12 cellular contexts compared by ENCODE assay signal in genomic region chr18:34729740-34730338, GRCh38. TPM values are rescaled to one million over a fixed set of nuclear protein-coding genes. Genes with fewer than 3 reads are reported as not detected.
A peak's percentile ranks its signal among the peaks of the same experiment; 100 is the strongest.
DNase-seq lines count a peak whose midpoint lies in the region; ATAC-seq and TF ChIP-seq lines count a peak whose summit lies in the region.
"Had no signal": no experiment of that assay in that cellular context is flagged by ENCODE, and none has a peak within 500 bp of the region (broad histone marks: within the 10 kb centered on the region; RNA-seq: fewer than 3 reads in every experiment).

No MANE protein-coding gene starts in this region.

- 86 to 90% methylated on average over 2 of the region's 2 CpGs for WGBS in endodermal cell (ENCODE audit: insufficient coverage in 1 of 2, insufficient read length in 1 of 2), 2 experiments

- H3K9me3 ChIP-seq in endodermal cell (ENCODE audit: control insufficient read depth, low read length) (no peaks in the 10 kb centered on the region), vagina (no peaks in the 10 kb centered on the region)

- peaks cover 8% of the 10 kb centered on the region for H3K36me3 Mint-ChIP-seq in endodermal cell (ENCODE audit: low read depth)
- H3K36me3 Mint-ChIP-seq: activated naive CD8-positive, alpha-beta T cell treated with anti-CD3 and anti-CD28 coated beads for 36 hours had no signal

- DNase-seq in NAMALWA (ENCODE audit: low spot score) (peak; percentile 24), endodermal cell (no peak), midbrain (lab: John Stamatoyannopoulos, UW) (peak; percentile 26), vagina (ENCODE audit: extremely low spot score in 2 of 2) (no peak), NCI-H2081 (lab: John Stamatoyannopoulos, UW) (no peak)
- DNase-seq: activated naive CD8-positive, alpha-beta T cell treated with anti-CD3 and anti-CD28 coated beads for 36 hours; GF-D8; stimulated activated naive CD8-positive, alpha-beta T cell treated with anti-CD3 and anti-CD28 coated beads, Interleukin-15, Interleukin-2, amounts not matched to agents 100 U/mL and 50 U/mL, for 24 hours had no signal

- no peak overlapping the region for H3K4me3 Mint-ChIP-seq in endodermal cell
- H3K4me3 Mint-ChIP-seq: activated naive CD8-positive, alpha-beta T cell treated with anti-CD3 and anti-CD28 coated beads for 36 hours; immature natural killer cell had no signal

- H3K27me3 ChIP-seq in endodermal cell (ENCODE audit: control insufficient read depth, insufficient read depth, low read length, poor library complexity, severe bottlenecking) (no peaks in the 10 kb centered on the region), vagina (no peaks in the 10 kb centered on the region)

- H3K4me3 ChIP-seq in endodermal cell (ENCODE audit: low read length) (peak overlapping the region; percentile 19), vagina (no peak overlapping the region)
- H3K4me3 ChIP-seq: HAP-1 had no signal

- ATAC-seq in GM21367 (IDR thresholded peaks at IDR 0.05; ENCODE audit: unreplicated experiment) (no peak), HG02588 (IDR thresholded peaks at IDR 0.05; ENCODE audit: unreplicated experiment) (no peak)

- no peak overlapping the region for H3K27ac ChIP-seq in endodermal cell (ENCODE audit: low read depth, low read length)
- H3K27ac ChIP-seq in vagina, result peak overlapping the region; percentile 60

- peak overlapping the region; percentile 28 for H3K27ac Mint-ChIP-seq in endodermal cell
- H3K27ac Mint-ChIP-seq: activated naive CD8-positive, alpha-beta T cell treated with anti-CD3 and anti-CD28 coated beads for 36 hours; immature natural killer cell had no signal

- peaks cover 2% of the 10 kb centered on the region for H3K27me3 Mint-ChIP-seq in endodermal cell (ENCODE audit: insufficient read depth)

- no peak overlapping the region for H3K9ac ChIP-seq in endodermal cell (ENCODE audit: extremely low read depth, low read length, poor library complexity, severe bottlenecking)

- no peak for TF ChIP-seq POLR2A in vagina (IDR thresholded peaks at IDR 0.05)

- H3K36me3 ChIP-seq in endodermal cell (ENCODE audit: control insufficient read depth, insufficient read depth, low read length), result no peaks in the 10 kb centered on the region
- H3K36me3 ChIP-seq in vagina, result no peaks in the 10 kb centered on the region
- H3K36me3 ChIP-seq: HAP-1 had no signal

- intact Hi-C loops in vagina (cut with DNase I), result no loop called here

- H3K4me1 Mint-ChIP-seq in endodermal cell, result peaks cover 42% of the 10 kb centered on the region

- no peak for TF ChIP-seq CTCF in endodermal cell (conservative IDR thresholded peaks at IDR 0.05)
- TF ChIP-seq CTCF in vagina (IDR thresholded peaks at IDR 0.05), result no peak

- peaks cover 16% of the 10 kb centered on the region for H3K9me3 Mint-ChIP-seq in endodermal cell
- H3K9me3 Mint-ChIP-seq: activated naive CD8-positive, alpha-beta T cell treated with anti-CD3 and anti-CD28 coated beads for 36 hours; immature natural killer cell had no signal

- H3K4me1 ChIP-seq in endodermal cell (ENCODE audit: control insufficient read depth, insufficient read depth, low read length) (peaks cover 7% of the 10 kb centered on the region), vagina (no peaks in the 10 kb centered on the region)

RNA-seq across cellular contexts. Expression of gene DTNA, which starts 19.7 kb away (rescaled TPM):
- 10 to 100 TPM; 45.6 to 51.6 TPM for total RNA-seq in endodermal cell
- polyA plus RNA-seq in endodermal cell (2013, experiment 1 of 2), result 18.1 TPM
- polyA plus RNA-seq in endodermal cell (2013, experiment 2 of 2), result 18.8 TPM
- total RNA-seq in vagina, result 18.4 TPM

Comparison
In these comparisons a context has a peak if more than half of its experiments do, and no peak if none do; other contexts are left out.
1. DNase-seq: peak in NAMALWA (single experiment) and midbrain (single experiment); none in endodermal cell (single experiment), vagina (0 of 2) and NCI-H2081 (0 of 2).